Comparison of ENCODE assay signal across 9 cellular contexts in the genomic region with DNA sequence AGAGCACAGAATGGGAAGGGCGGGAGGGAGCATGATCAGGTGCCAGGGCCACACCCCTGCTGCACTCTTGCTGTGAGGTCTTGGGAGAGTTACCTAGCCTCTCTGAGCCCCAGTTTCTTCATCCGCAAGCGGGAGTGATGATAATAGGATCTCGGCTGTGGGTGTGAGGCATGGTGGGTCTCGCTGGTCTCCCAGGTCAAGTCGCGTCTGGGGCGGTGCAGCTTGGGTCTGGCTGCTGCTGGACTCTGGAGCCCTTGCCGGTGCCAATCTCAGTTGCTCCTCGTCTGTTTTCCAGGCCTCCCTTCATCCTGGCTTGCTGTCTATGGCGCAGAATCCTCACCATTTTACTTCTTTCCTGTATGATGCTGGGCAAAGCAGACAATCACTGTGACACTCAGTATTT.
"Had no signal": no experiment of that assay in that cellular context is flagged by ENCODE, and none has a peak within 500 bp of the region (broad histone marks: within the 10 kb centered on the region; RNA-seq: fewer than 3 reads in every experiment).

No MANE protein-coding gene starts in this region.

- H3K4me1 ChIP-seq: gastroesophageal sphincter, prostate gland, tibial nerve had no signal

- H3K36me3 ChIP-seq: gastroesophageal sphincter, prostate gland, tibial nerve had no signal

- H3K27ac ChIP-seq: coronary artery, gastroesophageal sphincter, hepatocyte, prostate gland, tibial nerve had no signal

- H3K9me3 ChIP-seq: prostate gland, tibial nerve had no signal

- H3K27me3 ChIP-seq: hepatocyte, tibial nerve had no signal

- H3K4me1 Mint-ChIP-seq: activated naive CD4-positive, alpha-beta T cell treated with anti-CD3 and anti-CD28 coated beads, Interleukin-2, amount 10 ng/mL, durations not matched to agents 7 days and 5 days had no signal

- H3K36me3 Mint-ChIP-seq: activated naive CD4-positive, alpha-beta T cell treated with anti-CD3 and anti-CD28 coated beads, Interleukin-2, amount 10 ng/mL, durations not matched to agents 7 days and 5 days; stimulated activated effector memory CD8-positive, alpha-beta T cell treated with anti-CD3 and anti-CD28 coated beads, Interleukin-12 subunit alpha, Interleukin-12 subunit beta, amount 100 ng/mL, for 72 hours had no signal

- H3K9me3 Mint-ChIP-seq: activated B cell treated with CpG ODN at 0.5 μM for 24 hours; activated CD4-positive, alpha-beta T cell treated with anti-CD3 and anti-CD28 coated beads, Interleukin-2, amount 10 ng/mL, durations not matched to agents 24 days and 14 days; activated naive CD4-positive, alpha-beta T cell treated with anti-CD3 and anti-CD28 coated beads, Interleukin-2, amount 10 ng/mL, durations not matched to agents 7 days and 5 days; stimulated activated effector memory CD8-positive, alpha-beta T cell treated with anti-CD3 and anti-CD28 coated beads, Interleukin-12 subunit alpha, Interleukin-12 subunit beta, amount 100 ng/mL, for 72 hours had no signal

- H3K27ac Mint-ChIP-seq: activated B cell treated with CpG ODN at 0.5 μM for 24 hours; activated CD4-positive, alpha-beta T cell treated with anti-CD3 and anti-CD28 coated beads, Interleukin-2, amount 10 ng/mL, durations not matched to agents 24 days and 14 days; activated naive CD4-positive, alpha-beta T cell treated with anti-CD3 and anti-CD28 coated beads, Interleukin-2, amount 10 ng/mL, durations not matched to agents 7 days and 5 days; stimulated activated effector memory CD8-positive, alpha-beta T cell treated with anti-CD3 and anti-CD28 coated beads, Interleukin-12 subunit alpha, Interleukin-12 subunit beta, amount 100 ng/mL, for 72 hours had no signal

- H3K4me3 Mint-ChIP-seq: activated B cell treated with CpG ODN at 0.5 μM for 24 hours; activated CD4-positive, alpha-beta T cell treated with anti-CD3 and anti-CD28 coated beads, Interleukin-2, amount 10 ng/mL, durations not matched to agents 24 days and 14 days; activated naive CD4-positive, alpha-beta T cell treated with anti-CD3 and anti-CD28 coated beads, Interleukin-2, amount 10 ng/mL, durations not matched to agents 7 days and 5 days; stimulated activated effector memory CD8-positive, alpha-beta T cell treated with anti-CD3 and anti-CD28 coated beads, Interleukin-12 subunit alpha, Interleukin-12 subunit beta, amount 100 ng/mL, for 72 hours had no signal

- H3K4me3 ChIP-seq: coronary artery, gastroesophageal sphincter, hepatocyte, prostate gland, tibial nerve had no signal
